Comparison of ENCODE assay signal across 20 cellular contexts in genomic region chr19:38894968-38895367, GRCh38. TPM values are rescaled to one million over a fixed set of nuclear protein-coding genes. Genes with fewer than 3 reads are reported as not detected.
DNase-seq lines count a peak whose midpoint lies in the region; ATAC-seq and TF ChIP-seq lines count a peak whose summit lies in the region.
"Had no signal": no experiment of that assay in that cellular context is flagged by ENCODE, and none has a peak within 500 bp of the region (broad histone marks: within the 10 kb centered on the region; RNA-seq: fewer than 3 reads in every experiment).

No MANE protein-coding gene starts in this region.

- no peak overlapping the region for H3K4ac ChIP-seq in neuronal stem cell (ENCODE audit: low read length)

- H3K4me1 ChIP-seq in neuronal stem cell (ENCODE audit: control insufficient read depth in 2 of 2, insufficient read depth in 1 of 2, low read depth in 1 of 2, low read length in 2 of 2): peaks cover 4 to 8% of the 10 kb centered on the region in 2 donors

- no peak overlapping the region for H2BK15ac ChIP-seq in neuronal stem cell (ENCODE audit: low read length)

- peak overlapping the region; percentile 2 for H3K9ac ChIP-seq in neuronal stem cell (ENCODE audit: low read depth, low read length, poor library complexity)

- no peak overlapping the region for H3K4me3 ChIP-seq in neuronal stem cell (ENCODE audit: low read length in 2 of 2)

- no peak overlapping the region for H3K14ac ChIP-seq in neuronal stem cell (ENCODE audit: low read length)

- TF ChIP-seq CTCF in RWPE1 (conservative IDR thresholded peaks at IDR 0.05; ENCODE audit: low read depth): no peak

- H4K91ac ChIP-seq in neuronal stem cell (ENCODE audit: low read depth, low read length, poor library complexity): no peak overlapping the region

- CTCF ChIA-PET in RWPE1 (lab: Yijun Ruan, JAX): interaction anchor here (0.5 to 0.7 kb wide), 3 partner anchors 25 to 469 kb away, joined by 3 to 4 read pairs (median 3); no protein-coding TSS in a partner anchor

- no peak overlapping the region for H4K8ac ChIP-seq in neuronal stem cell (ENCODE audit: low read depth, low read length)

- no peak overlapping the region for H3K23ac ChIP-seq in neuronal stem cell (ENCODE audit: low read depth, low read length, poor library complexity)

- H3K18ac ChIP-seq in neuronal stem cell (ENCODE audit: low read length): no peak overlapping the region

- no peak for DNase-seq in activated T-cell treated with anti-CD3 and anti-CD28 coated beads, Interleukin-2, amount 50 U/mL, for 24 hours
- no peak for DNase-seq in activated T-cell treated with anti-CD3 and anti-CD28 coated beads, Interleukin-2, amount 50 U/mL, for 4 hours
- no peak for DNase-seq in neuronal stem cell (ENCODE audit: low spot score)
- no peak for DNase-seq in substantia nigra (lab: John Stamatoyannopoulos, UW)
- no peak for DNase-seq in HK-2 (ENCODE audit: unreplicated experiment)
- DNase-seq in RWPE1 (ENCODE audit: low spot score): no peak
- DNase-seq: AML-193, DMS153, GF-D8, HCEC 1CT, Kasumi-1, MM.1S, NCI-H1092, NCI-H1436 treated with DMSO at 0.1 percent for 48 hours, NCI-H2081, SHP77 treated with DMSO at 0.1 percent for 48 hours had no signal

- H2BK120ac ChIP-seq in neuronal stem cell (ENCODE audit: low read depth, low read length): no peak overlapping the region

- no peak overlapping the region for H2AFZ ChIP-seq in neuronal stem cell (ENCODE audit: low read length)

- H3K79me1 ChIP-seq in neuronal stem cell (ENCODE audit: low read depth, low read length): no peaks in the 10 kb centered on the region

- no peaks in the 10 kb centered on the region for H3K9me3 Mint-ChIP-seq in activated T-cell treated with anti-CD3 and anti-CD28 coated beads, Interleukin-2, amount 50 U/mL, for 24 hours
- no peaks in the 10 kb centered on the region for H3K9me3 Mint-ChIP-seq in activated T-cell treated with anti-CD3 and anti-CD28 coated beads, Interleukin-2, amount 50 U/mL, for 4 hours
- no peaks in the 10 kb centered on the region for H3K9me3 Mint-ChIP-seq in dendritic cell treated with granulocyte-macrophage colony-stimulating factor and Interleukin-4, amounts not matched to agents 40 ng/mL and 50 ng/mL, for 4 days

- H3K27ac ChIP-seq in neuronal stem cell (replicated peaks; ENCODE audit: low read length): no peak overlapping the region
- peak overlapping the region; percentile 52 for H3K27ac ChIP-seq in substantia nigra (ENCODE audit: low read depth, low read length, poor library complexity, severe bottlenecking)
- no peak overlapping the region; the same call in 1 of the 2 replicates for H3K27ac ChIP-seq in RWPE1
- H3K27ac ChIP-seq: 22Rv1 had no signal

- intact Hi-C loops in dendritic cell treated with granulocyte-macrophage colony-stimulating factor and Interleukin-4, amounts not matched to agents 40 ng/mL and 50 ng/mL, for 4 days (cut with micrococcal nuclease): loop anchor here (5.0 kb wide), 1 partner anchor 63 kb away; the partner anchor contains the start of gene ECH1

- H3K36me3 Mint-ChIP-seq in activated T-cell treated with anti-CD3 and anti-CD28 coated beads, Interleukin-2, amount 50 U/mL, for 24 hours (ENCODE audit: low read depth): peaks cover 18% of the 10 kb centered on the region
- peaks cover 2% of the 10 kb centered on the region for H3K36me3 Mint-ChIP-seq in activated T-cell treated with anti-CD3 and anti-CD28 coated beads, Interleukin-2, amount 50 U/mL, for 4 hours (ENCODE audit: insufficient read depth)
- peaks cover 71% of the 10 kb centered on the region for H3K36me3 Mint-ChIP-seq in dendritic cell treated with granulocyte-macrophage colony-stimulating factor and Interleukin-4, amounts not matched to agents 40 ng/mL and 50 ng/mL, for 4 days (ENCODE audit: low read depth)

- H3K27ac Mint-ChIP-seq in activated T-cell treated with anti-CD3 and anti-CD28 coated beads, Interleukin-2, amount 50 U/mL, for 24 hours: peak overlapping the region; percentile 16
- peak overlapping the region; percentile 6 for H3K27ac Mint-ChIP-seq in dendritic cell treated with granulocyte-macrophage colony-stimulating factor and Interleukin-4, amounts not matched to agents 40 ng/mL and 50 ng/mL, for 4 days

- no peak overlapping the region for H3K4me3 Mint-ChIP-seq in activated T-cell treated with anti-CD3 and anti-CD28 coated beads, Interleukin-2, amount 50 U/mL, for 24 hours
- no peak overlapping the region for H3K4me3 Mint-ChIP-seq in activated T-cell treated with anti-CD3 and anti-CD28 coated beads, Interleukin-2, amount 50 U/mL, for 4 hours
- no peak overlapping the region for H3K4me3 Mint-ChIP-seq in dendritic cell treated with granulocyte-macrophage colony-stimulating factor and Interleukin-4, amounts not matched to agents 40 ng/mL and 50 ng/mL, for 4 days

- POLR2A ChIA-PET in RWPE1 (lab: Yijun Ruan, JAX; ENCODE audit: low non-redundant PET): no interaction called here

- no peaks in the 10 kb centered on the region for H3K36me3 ChIP-seq in neuronal stem cell (replicated peaks in 1 of 2; ENCODE audit: control insufficient read depth in 2 of 2, insufficient read depth in 2 of 2, low read length in 2 of 2)

- H2AK5ac ChIP-seq in neuronal stem cell (ENCODE audit: low read depth, low read length): no peak overlapping the region

- no peak for ATAC-seq in activated T-cell treated with anti-CD3 and anti-CD28 coated beads, Interleukin-2, amount 50 U/mL, for 4 hours
- no peak for ATAC-seq in HG03175 (IDR thresholded peaks at IDR 0.05; ENCODE audit: unreplicated experiment)

- H2BK12ac ChIP-seq in neuronal stem cell (ENCODE audit: low read length): no peak overlapping the region

- H3K27me3 ChIP-seq in neuronal stem cell (ENCODE audit: control insufficient read depth in 3 of 3, insufficient read depth in 3 of 3, low read depth in 1 of 3, low read length in 3 of 3): no peaks in the 10 kb centered on the region

- peaks cover 22% of the 10 kb centered on the region for H3K4me1 Mint-ChIP-seq in activated T-cell treated with anti-CD3 and anti-CD28 coated beads, Interleukin-2, amount 50 U/mL, for 24 hours (ENCODE audit: low read depth)
- H3K4me1 Mint-ChIP-seq in activated T-cell treated with anti-CD3 and anti-CD28 coated beads, Interleukin-2, amount 50 U/mL, for 4 hours (ENCODE audit: low read depth): peaks cover 26% of the 10 kb centered on the region
- peaks cover 22% of the 10 kb centered on the region for H3K4me1 Mint-ChIP-seq in dendritic cell treated with granulocyte-macrophage colony-stimulating factor and Interleukin-4, amounts not matched to agents 40 ng/mL and 50 ng/mL, for 4 days (ENCODE audit: low read depth)

- WGBS in neuronal stem cell (ENCODE audit: extremely low coverage in 2 of 2, insufficient read length in 2 of 2, insufficient replicate concordance in 1 of 2), 2 donors: no CpG with 5 or more reads among the region's 9 CpGs

- H2BK5ac ChIP-seq in neuronal stem cell (ENCODE audit: low read length): no peak overlapping the region

- H3K4me2 ChIP-seq in neuronal stem cell (ENCODE audit: insufficient read depth, low read length, poor library complexity, severe bottlenecking): no peak overlapping the region

- no peaks in the 10 kb centered on the region for H3K27me3 Mint-ChIP-seq in activated T-cell treated with anti-CD3 and anti-CD28 coated beads, Interleukin-2, amount 50 U/mL, for 24 hours
- H3K27me3 Mint-ChIP-seq in activated T-cell treated with anti-CD3 and anti-CD28 coated beads, Interleukin-2, amount 50 U/mL, for 4 hours (ENCODE audit: low read depth): no peaks in the 10 kb centered on the region
- H3K27me3 Mint-ChIP-seq in dendritic cell treated with granulocyte-macrophage colony-stimulating factor and Interleukin-4, amounts not matched to agents 40 ng/mL and 50 ng/mL, for 4 days: no peaks in the 10 kb centered on the region

- no peaks in the 10 kb centered on the region for H3K9me3 ChIP-seq in neuronal stem cell (replicated peaks in 1 of 2; ENCODE audit: control insufficient read depth in 2 of 2, insufficient read depth in 1 of 2, low read depth in 1 of 2, low read length in 2 of 2)

RNA-seq across cellular contexts. Expression of gene SIRT2, which starts 4.5 kb away (rescaled TPM):
- total RNA-seq in activated T-cell treated with anti-CD3 and anti-CD28 coated beads, Interleukin-2, amount 50 U/mL, for 4 hours: 10 to 100 TPM; 23.5 to 29.8 (median 27.3) TPM
- 17.7 TPM for polyA plus RNA-seq in neuronal stem cell (2013, experiment 1 of 2)
- 18.7 TPM for polyA plus RNA-seq in neuronal stem cell (2013, experiment 2 of 2)

RNA-seq across cellular contexts. Expression of gene NFKBIB, which starts 4.8 kb away (rescaled TPM):
- total RNA-seq in activated T-cell treated with anti-CD3 and anti-CD28 coated beads, Interleukin-2, amount 50 U/mL, for 4 hours: 100 to 1,000 TPM; 150 to 174 (median 169) TPM
- polyA plus RNA-seq in neuronal stem cell (2013, experiment 1 of 2): 14.1 TPM
- 13.2 TPM for polyA plus RNA-seq in neuronal stem cell (2013, experiment 2 of 2)

RNA-seq across cellular contexts. Expression of gene RINL, which starts 16.9 kb away (rescaled TPM):
- total RNA-seq in activated T-cell treated with anti-CD3 and anti-CD28 coated beads, Interleukin-2, amount 50 U/mL, for 4 hours: 10 to 100 TPM; 65.2 to 77.3 (median 68.6) TPM
- polyA plus RNA-seq in neuronal stem cell (2013, experiment 1 of 2): 6.6 TPM
- 6.7 TPM for polyA plus RNA-seq in neuronal stem cell (2013, experiment 2 of 2)

RNA-seq across cellular contexts. Expression of gene CCER2, which starts 17.0 kb away (rescaled TPM):
- total RNA-seq in activated T-cell treated with anti-CD3 and anti-CD28 coated beads, Interleukin-2, amount 50 U/mL, for 4 hours: under 1 TPM in 2 of 3 donors, not detected in 1; 0.33 to 0.63 TPM
- polyA plus RNA-seq in neuronal stem cell (2013, experiment 1 of 2): 1.3 TPM
- polyA plus RNA-seq in neuronal stem cell (2013, experiment 2 of 2): 1.2 TPM
- total RNA-seq: RPMI7951 had no signal

RNA-seq across cellular contexts. Expression of gene SARS2, which starts 35.6 kb away (rescaled TPM):
- total RNA-seq in activated T-cell treated with anti-CD3 and anti-CD28 coated beads, Interleukin-2, amount 50 U/mL, for 4 hours: 10 to 100 TPM; 42.5 to 49.5 (median 46.8) TPM
- polyA plus RNA-seq in neuronal stem cell (2013, experiment 1 of 2): 35.8 TPM
- 34.7 TPM for polyA plus RNA-seq in neuronal stem cell (2013, experiment 2 of 2)
